16 cellular contexts compared by ENCODE assay signal in genomic region chr4:158912390-158913175, GRCh38.
"Had no signal": no experiment of that assay in that cellular context is flagged by ENCODE, and none has a peak within 500 bp of the region (broad histone marks: within the 10 kb centered on the region; RNA-seq: fewer than 3 reads in every experiment).

No MANE protein-coding gene starts in this region.

- DNase-seq: activated CD4-positive, alpha-beta memory T cell treated with anti-CD3 and anti-CD28 coated beads for 36 hours; activated gamma-delta T cell treated with Interleukin-2 at 50 U/mL for 16 hours; activated naive CD8-positive, alpha-beta T cell treated with anti-CD3 and anti-CD28 coated beads for 36 hours; activated T-cell treated with anti-CD3 and anti-CD28 coated beads, Interleukin-2, amount 50 U/mL, for 72 hours; aorta; effector CD4-positive, alpha-beta T cell; natural killer cell; stimulated activated CD4-positive, alpha-beta T cell treated with anti-CD3 and anti-CD28 coated beads, Interleukin-4, amount 100 ng/mL, for 4 hours; stimulated activated naive CD8-positive, alpha-beta T cell treated with anti-CD3 and anti-CD28 coated beads, Interleukin-15, amount 100 ng/mL, for 72 hours; T-helper 9 cell; testis; upper lobe of right lung had no signal

- H3K27ac ChIP-seq: coronary artery, testis, upper lobe of right lung, VCaP had no signal

- ATAC-seq: activated T-cell treated with anti-CD3 and anti-CD28 coated beads, Interleukin-2, amount 50 U/mL, for 72 hours; left lobe of liver; natural killer cell; stimulated activated naive CD8-positive, alpha-beta T cell treated with anti-CD3 and anti-CD28 coated beads, Interleukin-15, amount 100 ng/mL, for 72 hours; upper lobe of right lung had no signal

- H3K36me3 ChIP-seq: upper lobe of right lung had no signal

- H3K36me3 Mint-ChIP-seq: activated CD4-positive, alpha-beta memory T cell treated with anti-CD3 and anti-CD28 coated beads for 36 hours; memory B cell; natural killer cell had no signal

- H3K4me1 ChIP-seq: upper lobe of right lung had no signal

- H3K27ac Mint-ChIP-seq: activated CD4-positive, alpha-beta memory T cell treated with anti-CD3 and anti-CD28 coated beads for 36 hours; activated naive CD8-positive, alpha-beta T cell treated with anti-CD3 and anti-CD28 coated beads for 36 hours; activated T-cell treated with anti-CD3 and anti-CD28 coated beads, Interleukin-2, amount 50 U/mL, for 72 hours; memory B cell; natural killer cell; stimulated activated naive CD8-positive, alpha-beta T cell treated with anti-CD3 and anti-CD28 coated beads, Interleukin-15, amount 100 ng/mL, for 72 hours had no signal

- H3K27me3 Mint-ChIP-seq: activated CD4-positive, alpha-beta memory T cell treated with anti-CD3 and anti-CD28 coated beads for 36 hours; stimulated activated naive CD8-positive, alpha-beta T cell treated with anti-CD3 and anti-CD28 coated beads, Interleukin-15, amount 100 ng/mL, for 72 hours had no signal

- H3K4me3 ChIP-seq: coronary artery, testis, upper lobe of right lung had no signal

- H3K9me3 ChIP-seq: testis, upper lobe of right lung had no signal

- H3K9me3 Mint-ChIP-seq: activated CD4-positive, alpha-beta memory T cell treated with anti-CD3 and anti-CD28 coated beads for 36 hours; activated T-cell treated with anti-CD3 and anti-CD28 coated beads, Interleukin-2, amount 50 U/mL, for 72 hours; memory B cell; natural killer cell; stimulated activated naive CD8-positive, alpha-beta T cell treated with anti-CD3 and anti-CD28 coated beads, Interleukin-15, amount 100 ng/mL, for 72 hours had no signal

- H3K4me1 Mint-ChIP-seq: memory B cell; natural killer cell; stimulated activated naive CD8-positive, alpha-beta T cell treated with anti-CD3 and anti-CD28 coated beads, Interleukin-15, amount 100 ng/mL, for 72 hours had no signal

- H3K27me3 ChIP-seq: testis, upper lobe of right lung had no signal

- H3K4me3 Mint-ChIP-seq: activated CD4-positive, alpha-beta memory T cell treated with anti-CD3 and anti-CD28 coated beads for 36 hours; activated naive CD8-positive, alpha-beta T cell treated with anti-CD3 and anti-CD28 coated beads for 36 hours; activated T-cell treated with anti-CD3 and anti-CD28 coated beads, Interleukin-2, amount 50 U/mL, for 72 hours; memory B cell; natural killer cell; stimulated activated naive CD8-positive, alpha-beta T cell treated with anti-CD3 and anti-CD28 coated beads, Interleukin-15, amount 100 ng/mL, for 72 hours had no signal
